ENCODE assay signal across 7 cellular contexts in the genomic region with DNA sequence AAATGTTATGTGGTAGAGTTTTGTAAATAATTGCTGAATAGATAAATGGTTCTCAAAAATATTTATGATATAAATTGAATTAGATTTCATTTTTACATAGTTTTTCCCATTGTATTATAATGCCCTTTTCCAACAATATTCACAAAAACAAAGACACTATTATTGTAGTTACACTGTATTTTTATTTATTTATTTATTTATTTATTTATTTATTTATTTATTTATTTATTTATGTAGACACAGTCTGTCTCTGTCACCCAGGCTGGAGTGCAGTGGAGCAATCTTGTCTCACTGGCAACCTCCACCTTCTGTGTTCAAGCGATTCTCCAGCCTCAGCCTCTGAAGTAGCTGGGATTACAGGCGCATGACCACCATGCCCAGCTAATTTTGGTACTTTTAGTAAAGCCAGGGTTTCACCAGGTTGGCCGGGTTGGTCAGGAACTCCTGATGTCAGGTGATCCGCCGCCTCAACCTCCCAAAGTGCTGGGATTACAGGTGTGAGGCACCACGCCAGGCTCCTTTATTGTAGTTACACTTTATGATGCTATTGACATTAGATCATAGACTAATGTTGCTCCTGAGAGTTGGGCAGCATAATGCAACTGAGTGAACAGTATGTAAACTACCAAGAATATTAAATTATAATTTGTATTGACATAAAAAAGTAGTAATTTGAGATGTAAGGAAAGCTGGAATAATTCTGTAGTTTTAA.
"Had no signal": no experiment of that assay in that cellular context is flagged by ENCODE, and none has a peak within 500 bp of the region (broad histone marks: within the 10 kb centered on the region; RNA-seq: fewer than 3 reads in every experiment).

No MANE protein-coding gene starts in this region.

- ATAC-seq: GM23338, HCT116, HepG2 had no signal

- H3K4me2 ChIP-seq: GM23338 had no signal

- H3K4me1 ChIP-seq: HAP-1 had no signal

- DNase-seq: H7, KBM-7 had no signal

- H3K27ac ChIP-seq: HL-60 had no signal

- H3K9me3 ChIP-seq: HAP-1 had no signal

- FAIRE-seq: HepG2 had no signal

- H3K36me3 ChIP-seq: HAP-1 had no signal

- H3K4me3 ChIP-seq: GM23338, HAP-1 had no signal
